8 cellular contexts compared by ENCODE assay signal in the genomic region with DNA sequence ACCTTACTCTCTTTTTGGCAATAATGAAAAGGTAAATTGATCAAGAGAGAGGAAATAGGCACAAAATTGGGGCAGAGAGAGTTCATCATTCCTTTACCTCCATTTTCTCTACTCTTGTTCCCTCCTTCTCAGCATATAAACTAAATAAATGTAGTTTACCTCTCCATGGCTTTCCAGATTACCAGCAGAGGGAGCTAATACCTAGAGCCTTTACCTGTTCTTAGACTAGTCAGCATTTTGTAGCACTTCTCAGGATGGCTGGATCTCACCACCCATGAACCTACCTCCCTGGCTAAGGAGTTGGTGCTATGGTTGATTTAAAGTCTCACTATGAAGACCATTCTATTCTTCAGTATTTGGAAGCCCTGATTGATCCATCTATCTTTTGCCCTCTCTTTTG. TPM values are rescaled to one million over a fixed set of nuclear protein-coding genes. Genes with fewer than 3 reads are reported as not detected.
A peak's percentile ranks its signal among the peaks of the same experiment; 100 is the strongest.
DNase-seq lines count a peak whose midpoint lies in the region; ATAC-seq and TF ChIP-seq lines count a peak whose summit lies in the region.

No MANE protein-coding gene starts in this region.

- no peaks in the 10 kb centered on the region for H3K27me3 Mint-ChIP-seq in activated naive CD8-positive, alpha-beta T cell
- no peaks in the 10 kb centered on the region for H3K27me3 Mint-ChIP-seq in activated naive CD8-positive, alpha-beta T cell treated with anti-CD3 and anti-CD28 coated beads for 36 hours
- H3K27me3 Mint-ChIP-seq in stimulated activated naive B cell treated with anti-CD40 and anti-IgM and Interleukin-4, amounts not matched to agents 10 μg/mL and 1 μg/mL and 100 μg/mL, for 72 hours: no peaks in the 10 kb centered on the region
- no peaks in the 10 kb centered on the region for H3K27me3 Mint-ChIP-seq in activated CD4-positive, alpha-beta memory T cell treated with anti-CD3 and anti-CD28 coated beads, Interleukin-2, amount 10 ng/mL, durations not matched to agents 7 days and 5 days

- CTCF ChIA-PET in RWPE1 (lab: Yijun Ruan, JAX): interaction anchor here (1.2 kb wide), 1 partner anchor 282 kb away, joined by 5 read pairs; no protein-coding TSS in a partner anchor
- CTCF ChIA-PET in activated CD4-positive, alpha-beta memory T cell treated with anti-CD3 and anti-CD28 coated beads, Interleukin-2, amount 10 ng/mL, durations not matched to agents 7 days and 5 days (lab: Charles Lee): interaction anchor here (1.2 to 3.8 kb wide), 4 partner anchors 11 to 278 kb away, joined by 3 to 18 read pairs (median 4); partner anchors contain the start of genes OFD1 and TRAPPC2

- peak overlapping the region; percentile 41 for H3K27ac Mint-ChIP-seq in activated naive CD8-positive, alpha-beta T cell
- H3K27ac Mint-ChIP-seq in activated naive CD8-positive, alpha-beta T cell treated with anti-CD3 and anti-CD28 coated beads for 36 hours: no peak overlapping the region
- H3K27ac Mint-ChIP-seq in stimulated activated naive B cell treated with anti-CD40 and anti-IgM and Interleukin-4, amounts not matched to agents 10 μg/mL and 1 μg/mL and 100 μg/mL, for 72 hours: no peak overlapping the region
- H3K27ac Mint-ChIP-seq in activated CD4-positive, alpha-beta memory T cell treated with anti-CD3 and anti-CD28 coated beads, Interleukin-2, amount 10 ng/mL, durations not matched to agents 7 days and 5 days: no peak overlapping the region

- H3K4me1 Mint-ChIP-seq in activated naive CD8-positive, alpha-beta T cell (ENCODE audit: low read depth): peaks cover 25% of the 10 kb centered on the region
- peaks cover 27% of the 10 kb centered on the region for H3K4me1 Mint-ChIP-seq in activated naive CD8-positive, alpha-beta T cell treated with anti-CD3 and anti-CD28 coated beads for 36 hours
- peaks cover 21 to 28% of the 10 kb centered on the region in 2 donors for H3K4me1 Mint-ChIP-seq in stimulated activated naive B cell treated with anti-CD40 and anti-IgM and Interleukin-4, amounts not matched to agents 10 μg/mL and 1 μg/mL and 100 μg/mL, for 72 hours
- H3K4me1 Mint-ChIP-seq in activated CD4-positive, alpha-beta memory T cell treated with anti-CD3 and anti-CD28 coated beads, Interleukin-2, amount 10 ng/mL, durations not matched to agents 7 days and 5 days: peaks cover 33% of the 10 kb centered on the region

- no peak overlapping the region for H3K4me3 Mint-ChIP-seq in activated naive CD8-positive, alpha-beta T cell
- H3K4me3 Mint-ChIP-seq in activated naive CD8-positive, alpha-beta T cell treated with anti-CD3 and anti-CD28 coated beads for 36 hours: no peak overlapping the region
- no peak overlapping the region for H3K4me3 Mint-ChIP-seq in stimulated activated naive B cell treated with anti-CD40 and anti-IgM and Interleukin-4, amounts not matched to agents 10 μg/mL and 1 μg/mL and 100 μg/mL, for 72 hours
- H3K4me3 Mint-ChIP-seq in activated CD4-positive, alpha-beta memory T cell treated with anti-CD3 and anti-CD28 coated beads, Interleukin-2, amount 10 ng/mL, durations not matched to agents 7 days and 5 days: no peak overlapping the region

- DNase-seq in activated naive CD8-positive, alpha-beta T cell treated with anti-CD3 and anti-CD28 coated beads for 36 hours: no peak
- DNase-seq in KBM-7 (peak; percentile 78), RWPE1 (ENCODE audit: low spot score) (peak; percentile 18), fibroblast of gingiva (ENCODE audit: low read depth) (peak; percentile 16), pons (ENCODE audit: low spot score) (no peak)
- no peak for DNase-seq in stimulated activated naive B cell treated with anti-CD40 and anti-IgM and Interleukin-4, amounts not matched to agents 10 μg/mL and 1 μg/mL and 100 μg/mL, for 72 hours
- DNase-seq in activated CD4-positive, alpha-beta memory T cell treated with anti-CD3 and anti-CD28 coated beads, Interleukin-2, amount 10 ng/mL, durations not matched to agents 7 days and 5 days: no peak

- no peaks in the 10 kb centered on the region for H3K36me3 Mint-ChIP-seq in activated naive CD8-positive, alpha-beta T cell
- H3K36me3 Mint-ChIP-seq in activated naive CD8-positive, alpha-beta T cell treated with anti-CD3 and anti-CD28 coated beads for 36 hours: peaks cover 15% of the 10 kb centered on the region
- peaks cover 11 to 50% of the 10 kb centered on the region in 2 donors for H3K36me3 Mint-ChIP-seq in stimulated activated naive B cell treated with anti-CD40 and anti-IgM and Interleukin-4, amounts not matched to agents 10 μg/mL and 1 μg/mL and 100 μg/mL, for 72 hours
- peaks cover 47% of the 10 kb centered on the region for H3K36me3 Mint-ChIP-seq in activated CD4-positive, alpha-beta memory T cell treated with anti-CD3 and anti-CD28 coated beads, Interleukin-2, amount 10 ng/mL, durations not matched to agents 7 days and 5 days (ENCODE audit: low read depth)

- POLR2A ChIA-PET in RWPE1 (lab: Yijun Ruan, JAX; ENCODE audit: low non-redundant PET): no interaction called here
- POLR2A ChIA-PET in activated CD4-positive, alpha-beta memory T cell treated with anti-CD3 and anti-CD28 coated beads, Interleukin-2, amount 10 ng/mL, durations not matched to agents 7 days and 5 days (lab: Charles Lee): interaction anchor here (1.3 to 1.5 kb wide), 2 partner anchors 15 to 280 kb away, joined by 3 to 8 read pairs; partner anchors contain the start of genes GEMIN8, OFD1 and TRAPPC2

- ATAC-seq in stimulated activated naive B cell treated with anti-CD40 and anti-IgM and Interleukin-4, amounts not matched to agents 10 μg/mL and 1 μg/mL and 100 μg/mL, for 72 hours (replicated peaks): peak; percentile 42 to 67

- in situ Hi-C loops in KBM-7 (cut with MboI; ENCODE audit: low pct_unique_long_range_greater_than_20kb, low sequenced_read_pairs): loop anchor here (25.0 kb wide), 1 partner anchor 262 kb away; no protein-coding TSS in a partner anchor

- no peak overlapping the region for H3K27ac ChIP-seq in RWPE1

- TF ChIP-seq CTCF in RWPE1 (conservative IDR thresholded peaks at IDR 0.05; ENCODE audit: low read depth): peak; percentile 62

- no peaks in the 10 kb centered on the region for H3K9me3 Mint-ChIP-seq in activated naive CD8-positive, alpha-beta T cell (ENCODE audit: low read depth)
- no peaks in the 10 kb centered on the region for H3K9me3 Mint-ChIP-seq in activated naive CD8-positive, alpha-beta T cell treated with anti-CD3 and anti-CD28 coated beads for 36 hours
- H3K9me3 Mint-ChIP-seq in stimulated activated naive B cell treated with anti-CD40 and anti-IgM and Interleukin-4, amounts not matched to agents 10 μg/mL and 1 μg/mL and 100 μg/mL, for 72 hours: no peaks in the 10 kb centered on the region
- H3K9me3 Mint-ChIP-seq in activated CD4-positive, alpha-beta memory T cell treated with anti-CD3 and anti-CD28 coated beads, Interleukin-2, amount 10 ng/mL, durations not matched to agents 7 days and 5 days: no peaks in the 10 kb centered on the region

RNA-seq across cellular contexts. Expression of gene OFD1, which starts 15.7 kb away (rescaled TPM):
- 10 to 100 TPM; 27.4 to 29.0 TPM for total RNA-seq in activated naive CD8-positive, alpha-beta T cell treated with anti-CD3 and anti-CD28 coated beads for 36 hours
- total RNA-seq in activated CD4-positive, alpha-beta memory T cell treated with anti-CD3 and anti-CD28 coated beads, Interleukin-2, amount 10 ng/mL, durations not matched to agents 7 days and 5 days: 10 to 100 TPM; 41.3 to 47.3 TPM

RNA-seq across cellular contexts. Expression of gene TRAPPC2, which starts 15.8 kb away (rescaled TPM):
- total RNA-seq in activated naive CD8-positive, alpha-beta T cell treated with anti-CD3 and anti-CD28 coated beads for 36 hours: 10 to 100 TPM; 15.8 to 16.6 TPM
- total RNA-seq in activated CD4-positive, alpha-beta memory T cell treated with anti-CD3 and anti-CD28 coated beads, Interleukin-2, amount 10 ng/mL, durations not matched to agents 7 days and 5 days: 10 to 100 TPM; 21.0 to 22.6 TPM

Comparison
In these comparisons a context has a peak if more than half of its experiments do, and no peak if none do; other contexts are left out.
1. DNase-seq: peak in KBM-7 (single experiment), RWPE1 (single experiment) and fibroblast of gingiva (single experiment); none in activated naive CD8-positive, alpha-beta T cell treated with anti-CD3 and anti-CD28 coated beads for 36 hours (single experiment), stimulated activated naive B cell treated with anti-CD40 and anti-IgM and Interleukin-4, amounts not matched to agents 10 μg/mL and 1 μg/mL and 100 μg/mL, for 72 hours (single experiment), pons (single experiment) and activated CD4-positive, alpha-beta memory T cell treated with anti-CD3 and anti-CD28 coated beads, Interleukin-2, amount 10 ng/mL, durations not matched to agents 7 days and 5 days (single experiment).